ENCODE assay signal across 8 cellular contexts in genomic region chr15:47766406-47766805, GRCh38. TPM values are rescaled to one million over a fixed set of nuclear protein-coding genes. Genes with fewer than 3 reads are reported as not detected.
"Had no signal": no experiment of that assay in that cellular context is flagged by ENCODE, and none has a peak within 500 bp of the region (broad histone marks: within the 10 kb centered on the region; RNA-seq: fewer than 3 reads in every experiment).

No MANE protein-coding gene starts in this region.

- H3K4me2 ChIP-seq: KMS-11 had no signal

- H3K27ac ChIP-seq: HL-60, KMS-11 had no signal

- H3K4me3 ChIP-seq: K562 had no signal

- H3K9ac ChIP-seq: KMS-11 had no signal

- FAIRE-seq: HTR-8/SVneo, K562 had no signal

- DNase-seq: KBM-7, KG1 had no signal

- ATAC-seq: K562 had no signal

RNA-seq across cellular contexts. Expression of gene SEMA6D, which starts 49.1 kb away (rescaled TPM):
- total RNA-seq: HT-29, K562 had no signal
- polyA plus RNA-seq: IgD-negative memory B cell, K562 had no signal
